1 cellular context compared by ENCODE assay signal in the genomic region with DNA sequence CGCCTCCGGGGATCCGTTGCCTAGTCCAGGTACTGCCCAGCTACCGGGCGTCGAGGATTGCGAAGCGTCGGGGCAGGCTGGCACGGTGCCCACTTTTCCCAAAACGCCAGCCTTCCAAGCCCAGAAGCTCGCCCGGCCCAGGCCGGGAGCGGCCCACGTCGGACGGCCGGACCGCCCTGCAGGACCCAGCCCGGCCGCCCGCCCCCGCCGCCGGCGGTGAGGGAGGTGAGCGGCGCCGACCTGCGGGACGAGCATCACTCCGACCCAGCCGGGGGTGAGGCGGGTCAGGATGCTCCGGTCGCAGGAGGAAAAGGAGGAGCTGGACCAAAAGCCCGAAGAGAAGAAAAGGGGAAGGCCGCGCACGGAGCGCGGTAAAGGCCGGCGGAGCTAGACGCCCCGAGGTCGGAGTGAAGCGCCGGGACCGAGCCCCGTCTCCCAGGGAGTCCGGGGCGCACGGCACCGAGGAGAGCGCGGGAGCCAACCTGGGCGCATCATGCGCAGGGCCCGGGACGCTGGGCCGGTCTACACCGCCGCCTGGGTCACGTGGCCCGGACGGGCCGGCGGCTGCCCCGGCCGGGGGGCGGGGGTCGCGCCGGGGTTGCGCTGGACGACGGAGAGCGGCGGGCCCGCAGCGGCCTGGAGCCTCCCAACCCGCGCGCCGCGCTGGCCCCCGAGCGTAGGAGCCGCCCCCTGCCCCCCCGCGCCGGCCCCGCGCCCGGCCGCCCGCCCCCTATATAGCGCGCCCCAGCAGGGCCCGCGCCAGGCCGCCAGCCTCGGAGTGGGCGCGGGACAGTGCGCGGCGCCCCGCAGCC.
TF ChIP-seq lines count a peak whose summit lies in the region.

Gene AQP5, plus strand, starts transcription at position 762 of the 812 bp plus-strand sequence. CDS start 146 bp downstream, outside the sequence.

TF ChIP-seq in HepG2, 621 proteins besides CTCF, POLR2A, EP300 and RAD21 (continued from another document):
- TF ChIP-seq, protein P1, sequence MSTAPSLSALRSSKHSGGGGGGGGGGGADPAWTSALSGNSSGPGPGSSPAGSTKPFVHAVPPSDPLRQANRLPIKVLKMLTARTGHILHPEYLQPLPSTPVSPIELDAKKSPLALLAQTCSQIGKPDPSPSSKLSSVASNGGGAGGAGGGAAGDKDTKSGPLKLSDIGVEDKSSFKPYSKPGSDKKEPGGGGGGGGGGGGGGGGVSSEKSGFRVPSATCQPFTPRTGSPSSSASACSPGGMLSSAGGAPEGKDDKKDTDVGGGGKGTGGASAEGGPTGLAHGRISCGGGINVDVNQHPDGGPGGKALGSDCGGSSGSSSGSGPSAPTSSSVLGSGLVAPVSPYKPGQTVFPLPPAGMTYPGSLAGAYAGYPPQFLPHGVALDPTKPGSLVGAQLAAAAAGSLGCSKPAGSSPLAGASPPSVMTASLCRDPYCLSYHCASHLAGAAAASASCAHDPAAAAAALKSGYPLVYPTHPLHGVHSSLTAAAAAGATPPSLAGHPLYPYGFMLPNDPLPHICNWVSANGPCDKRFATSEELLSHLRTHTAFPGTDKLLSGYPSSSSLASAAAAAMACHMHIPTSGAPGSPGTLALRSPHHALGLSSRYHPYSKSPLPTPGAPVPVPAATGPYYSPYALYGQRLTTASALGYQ (CRISPR knock-in tag; IDR thresholded peaks at IDR 0.05), result no peak
- TF ChIP-seq ZFX (CRISPR knock-in tag; IDR thresholded peaks at IDR 0.05; ENCODE audit: low read depth) (no peak), MAZ (IDR thresholded peaks at IDR 0.05; ENCODE audit: borderline replicate concordance, low read depth, low read length) (no peak), MAZ (CRISPR knock-in tag; IDR thresholded peaks at IDR 0.05; ENCODE audit: low read depth) (no peak), ZNF550 (CRISPR knock-in tag; IDR thresholded peaks at IDR 0.05; ENCODE audit: borderline replicate concordance) (no peak), ZNF619 (CRISPR knock-in tag; IDR thresholded peaks at IDR 0.05) (no peak), ZMAT3 (CRISPR knock-in tag; conservative IDR thresholded peaks at IDR 0.05) (no peak), E2F1 (CRISPR knock-in tag; IDR thresholded peaks at IDR 0.05) (no peak), SMC3 (IDR thresholded peaks at IDR 0.05; ENCODE audit: low read length) (no peak), REL (CRISPR knock-in tag; conservative IDR thresholded peaks at IDR 0.05) (no peak), TOPORS (CRISPR knock-in tag; IDR thresholded peaks at IDR 0.05) (no peak), ZSCAN30 (CRISPR knock-in tag; IDR thresholded peaks at IDR 0.05) (no peak)
- TF ChIP-seq, protein P2, sequence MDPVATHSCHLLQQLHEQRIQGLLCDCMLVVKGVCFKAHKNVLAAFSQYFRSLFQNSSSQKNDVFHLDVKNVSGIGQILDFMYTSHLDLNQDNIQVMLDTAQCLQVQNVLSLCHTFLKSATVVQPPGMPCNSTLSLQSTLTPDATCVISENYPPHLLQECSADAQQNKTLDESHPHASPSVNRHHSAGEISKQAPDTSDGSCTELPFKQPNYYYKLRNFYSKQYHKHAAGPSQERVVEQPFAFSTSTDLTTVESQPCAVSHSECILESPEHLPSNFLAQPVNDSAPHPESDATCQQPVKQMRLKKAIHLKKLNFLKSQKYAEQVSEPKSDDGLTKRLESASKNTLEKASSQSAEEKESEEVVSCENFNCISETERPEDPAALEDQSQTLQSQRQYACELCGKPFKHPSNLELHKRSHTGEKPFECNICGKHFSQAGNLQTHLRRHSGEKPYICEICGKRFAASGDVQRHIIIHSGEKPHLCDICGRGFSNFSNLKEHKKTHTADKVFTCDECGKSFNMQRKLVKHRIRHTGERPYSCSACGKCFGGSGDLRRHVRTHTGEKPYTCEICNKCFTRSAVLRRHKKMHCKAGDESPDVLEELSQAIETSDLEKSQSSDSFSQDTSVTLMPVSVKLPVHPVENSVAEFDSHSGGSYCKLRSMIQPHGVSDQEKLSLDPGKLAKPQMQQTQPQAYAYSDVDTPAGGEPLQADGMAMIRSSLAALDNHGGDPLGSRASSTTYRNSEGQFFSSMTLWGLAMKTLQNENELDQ (CRISPR knock-in tag; IDR thresholded peaks at IDR 0.05; ENCODE audit: borderline replicate concordance), result no peak
- TF ChIP-seq, protein P3, sequence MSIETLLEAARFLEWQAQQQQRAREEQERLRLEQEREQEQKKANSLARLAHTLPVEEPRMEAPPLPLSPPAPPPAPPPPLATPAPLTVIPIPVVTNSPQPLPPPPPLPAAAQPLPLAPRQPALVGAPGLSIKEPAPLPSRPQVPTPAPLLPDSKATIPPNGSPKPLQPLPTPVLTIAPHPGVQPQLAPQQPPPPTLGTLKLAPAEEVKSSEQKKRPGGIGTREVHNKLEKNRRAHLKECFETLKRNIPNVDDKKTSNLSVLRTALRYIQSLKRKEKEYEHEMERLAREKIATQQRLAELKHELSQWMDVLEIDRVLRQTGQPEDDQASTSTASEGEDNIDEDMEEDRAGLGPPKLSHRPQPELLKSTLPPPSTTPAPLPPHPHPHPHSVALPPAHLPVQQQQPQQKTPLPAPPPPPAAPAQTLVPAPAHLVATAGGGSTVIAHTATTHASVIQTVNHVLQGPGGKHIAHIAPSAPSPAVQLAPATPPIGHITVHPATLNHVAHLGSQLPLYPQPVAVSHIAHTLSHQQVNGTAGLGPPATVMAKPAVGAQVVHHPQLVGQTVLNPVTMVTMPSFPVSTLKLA (IDR thresholded peaks at IDR 0.05), result no peak
- TF ChIP-seq, protein P4, sequence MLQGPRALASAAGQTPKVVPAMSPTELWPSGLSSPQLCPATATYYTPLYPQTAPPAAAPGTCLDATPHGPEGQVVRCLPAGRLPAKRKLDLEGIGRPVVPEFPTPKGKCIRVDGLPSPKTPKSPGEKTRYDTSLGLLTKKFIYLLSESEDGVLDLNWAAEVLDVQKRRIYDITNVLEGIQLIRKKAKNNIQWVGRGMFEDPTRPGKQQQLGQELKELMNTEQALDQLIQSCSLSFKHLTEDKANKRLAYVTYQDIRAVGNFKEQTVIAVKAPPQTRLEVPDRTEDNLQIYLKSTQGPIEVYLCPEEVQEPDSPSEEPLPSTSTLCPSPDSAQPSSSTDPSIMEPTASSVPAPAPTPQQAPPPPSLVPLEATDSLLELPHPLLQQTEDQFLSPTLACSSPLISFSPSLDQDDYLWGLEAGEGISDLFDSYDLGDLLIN (CRISPR knock-in tag; IDR thresholded peaks at IDR 0.05; ENCODE audit: borderline replicate concordance), result no peak
- TF ChIP-seq, protein P5, sequence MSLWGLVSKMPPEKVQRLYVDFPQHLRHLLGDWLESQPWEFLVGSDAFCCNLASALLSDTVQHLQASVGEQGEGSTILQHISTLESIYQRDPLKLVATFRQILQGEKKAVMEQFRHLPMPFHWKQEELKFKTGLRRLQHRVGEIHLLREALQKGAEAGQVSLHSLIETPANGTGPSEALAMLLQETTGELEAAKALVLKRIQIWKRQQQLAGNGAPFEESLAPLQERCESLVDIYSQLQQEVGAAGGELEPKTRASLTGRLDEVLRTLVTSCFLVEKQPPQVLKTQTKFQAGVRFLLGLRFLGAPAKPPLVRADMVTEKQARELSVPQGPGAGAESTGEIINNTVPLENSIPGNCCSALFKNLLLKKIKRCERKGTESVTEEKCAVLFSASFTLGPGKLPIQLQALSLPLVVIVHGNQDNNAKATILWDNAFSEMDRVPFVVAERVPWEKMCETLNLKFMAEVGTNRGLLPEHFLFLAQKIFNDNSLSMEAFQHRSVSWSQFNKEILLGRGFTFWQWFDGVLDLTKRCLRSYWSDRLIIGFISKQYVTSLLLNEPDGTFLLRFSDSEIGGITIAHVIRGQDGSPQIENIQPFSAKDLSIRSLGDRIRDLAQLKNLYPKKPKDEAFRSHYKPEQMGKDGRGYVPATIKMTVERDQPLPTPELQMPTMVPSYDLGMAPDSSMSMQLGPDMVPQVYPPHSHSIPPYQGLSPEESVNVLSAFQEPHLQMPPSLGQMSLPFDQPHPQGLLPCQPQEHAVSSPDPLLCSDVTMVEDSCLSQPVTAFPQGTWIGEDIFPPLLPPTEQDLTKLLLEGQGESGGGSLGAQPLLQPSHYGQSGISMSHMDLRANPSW (CRISPR knock-in tag; IDR thresholded peaks at IDR 0.05; ENCODE audit: borderline replicate concordance), result no peak
